ENCODE assay signal across 8 cellular contexts in the genomic region with DNA sequence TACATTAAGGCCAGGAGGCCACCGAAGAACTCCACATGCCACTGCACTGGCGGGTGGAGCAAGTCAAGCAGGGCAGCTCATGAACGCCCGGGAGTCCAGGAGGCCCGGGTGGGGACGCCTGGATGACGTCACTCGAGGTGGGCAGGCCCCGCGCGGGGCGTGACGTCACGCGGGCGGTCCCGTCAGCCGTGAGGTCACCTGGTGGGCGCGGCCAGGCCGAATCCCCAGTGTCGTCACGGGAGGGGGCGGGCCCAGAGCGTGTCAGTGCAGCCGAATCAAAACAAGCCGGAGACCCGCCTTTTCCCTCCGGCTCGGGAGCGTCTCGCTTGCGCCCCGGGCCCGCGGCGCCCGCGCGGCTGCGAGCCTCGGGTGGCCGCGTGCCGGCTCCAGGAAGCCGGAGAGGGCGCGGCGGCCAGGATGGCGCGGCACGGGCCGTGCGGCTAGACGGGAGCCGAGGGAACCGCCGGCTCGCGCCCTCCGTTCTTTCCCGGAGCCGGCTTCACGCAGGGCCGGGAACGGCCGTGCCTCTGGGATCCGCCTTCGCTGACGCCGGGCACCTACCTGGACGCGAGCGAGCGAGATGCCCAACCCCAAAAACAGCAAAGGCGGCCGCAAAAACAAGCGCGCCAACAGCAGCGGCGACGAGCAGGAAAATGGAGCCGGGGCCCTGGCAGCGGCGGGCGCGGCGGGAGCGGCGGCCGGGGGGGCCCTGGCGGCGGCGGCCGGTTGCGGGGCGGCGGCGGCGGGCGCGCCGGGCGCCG. TPM values are rescaled to one million over a fixed set of nuclear protein-coding genes. Genes with fewer than 3 reads are reported as not detected.
DNase-seq lines count a peak whose midpoint lies in the region; ATAC-seq and TF ChIP-seq lines count a peak whose summit lies in the region.

HECA (plus strand) TSS at position 264 of the 761 bp plus-strand sequence; CDS start at position 581, 317 bp downstream.

- H3K27ac Mint-ChIP-seq in activated naive CD4-positive, alpha-beta T cell treated with anti-CD3 and anti-CD28 coated beads, Interleukin-2, amount 50 U/mL, for 72 hours = peak within 1 kb of the TSS; percentile 97 to 99

- no peaks in the 10 kb centered on the region for H3K27me3 ChIP-seq in suprapubic skin

- H3K4me3 ChIP-seq in GM08714 (ENCODE audit: low read length) (peak within 1 kb of the TSS; percentile 97), suprapubic skin (peak within 1 kb of the TSS; percentile 89)

- H3K4me1 ChIP-seq in suprapubic skin = peaks cover 59% of the 10 kb centered on the region

- peak; percentile 91 for ATAC-seq in HG02610 (IDR thresholded peaks at IDR 0.05; ENCODE audit: unreplicated experiment)
- ATAC-seq in activated naive CD4-positive, alpha-beta T cell treated with anti-CD3 and anti-CD28 coated beads, Interleukin-2, amount 50 U/mL, for 72 hours = peak; percentile 75 to 87

- DNase-seq in NCI-H1092 (lab: John Stamatoyannopoulos, UW) (peak; percentile 78), SKM-1 (lab: John Stamatoyannopoulos, UW; ENCODE audit: unreplicated experiment) (peak; percentile 66), glomerular endothelial cell (ENCODE audit: extremely low read depth, low read depth, low spot score) (peak; percentile 31), occipital lobe (lab: John Stamatoyannopoulos, UW) (peak; percentile 89), suprapubic skin (ENCODE audit: low spot score in 2 of 2) (peak; percentile 99 to 100)
- peak; percentile 96 to 99 for DNase-seq in activated naive CD4-positive, alpha-beta T cell treated with anti-CD3 and anti-CD28 coated beads, Interleukin-2, amount 50 U/mL, for 72 hours (ENCODE audit: low spot score in 2 of 2)

- no peak for TF ChIP-seq EP300 in suprapubic skin (IDR thresholded peaks at IDR 0.05)

- H3K9me3 ChIP-seq in suprapubic skin = no peaks in the 10 kb centered on the region

- peak; percentile 85 to 95 for TF ChIP-seq POLR2A in suprapubic skin (IDR thresholded peaks at IDR 0.05)

- WGBS in suprapubic skin = 9% methylated on average over 7 of the region's 105 CpGs

- no peaks in the 10 kb centered on the region for H3K36me3 ChIP-seq in suprapubic skin

- peak within 1 kb of the TSS; percentile 100 for H3K27ac ChIP-seq in suprapubic skin

- TF ChIP-seq CTCF in suprapubic skin (IDR thresholded peaks at IDR 0.05) = no peak

- H3K9me3 Mint-ChIP-seq in activated naive CD4-positive, alpha-beta T cell treated with anti-CD3 and anti-CD28 coated beads, Interleukin-2, amount 50 U/mL, for 72 hours = no peaks in the 10 kb centered on the region

- peaks cover 27 to 47% of the 10 kb centered on the region in 2 donors for H3K36me3 Mint-ChIP-seq in activated naive CD4-positive, alpha-beta T cell treated with anti-CD3 and anti-CD28 coated beads, Interleukin-2, amount 50 U/mL, for 72 hours

RNA-seq across cellular contexts. Expression of gene HECA, which starts in this region (rescaled TPM):
- total RNA-seq in activated naive CD4-positive, alpha-beta T cell treated with anti-CD3 and anti-CD28 coated beads, Interleukin-2, amount 50 U/mL, for 72 hours = 10 to 100 TPM; 59.6 to 83.3 TPM
- total RNA-seq in glomerular endothelial cell = 16.4 and 19.3 TPM in 2 replicates
- total RNA-seq in occipital lobe = 62.5 TPM
- 100 to 1,000 TPM in 1 of 4 donors, 10 to 100 TPM in 3; 56.7 to 101 (median 67.2) TPM for total RNA-seq in suprapubic skin

Comparison
In these comparisons a context has a peak if more than half of its experiments do, and no peak if none do; other contexts are left out.
1. Peak in every context shown above with its lines: DNase-seq, ATAC-seq, H3K4me3 ChIP-seq and H3K27ac ChIP-seq.
2. DNase-seq: peak in every context shown above with its lines; median percentile 100 in suprapubic skin; 98 in activated naive CD4-positive, alpha-beta T cell treated with anti-CD3 and anti-CD28 coated beads, Interleukin-2, amount 50 U/mL, for 72 hours; 89 in occipital lobe; 78 in NCI-H1092; 66 in SKM-1; 31 in glomerular endothelial cell.